9 cellular contexts compared by ENCODE assay signal in genomic region chr17:2090804-2091534, GRCh38. TPM values are rescaled to one million over a fixed set of nuclear protein-coding genes. Genes with fewer than 3 reads are reported as not detected.
DNase-seq lines count a peak whose midpoint lies in the region; ATAC-seq and TF ChIP-seq lines count a peak whose summit lies in the region.
"Had no signal": no experiment of that assay in that cellular context is flagged by ENCODE, and none has a peak within 500 bp of the region (broad histone marks: within the 10 kb centered on the region; RNA-seq: fewer than 3 reads in every experiment).

No MANE protein-coding gene starts in this region.

- H3K4me2 ChIP-seq in smooth muscle cell: peak overlapping the region; percentile 72

- H3K27me3 Mint-ChIP-seq in activated T-cell treated with anti-CD3 and anti-CD28 coated beads, Interleukin-2, amount 50 U/mL, for 72 hours (ENCODE audit: low read depth): no peaks in the 10 kb centered on the region
- no peaks in the 10 kb centered on the region for H3K27me3 Mint-ChIP-seq in activated CD8-positive, alpha-beta T cell treated with anti-CD3 and anti-CD28 coated beads for 36 hours

- H3K9me3 Mint-ChIP-seq in activated T-cell treated with anti-CD3 and anti-CD28 coated beads, Interleukin-2, amount 50 U/mL, for 72 hours: no peaks in the 10 kb centered on the region
- no peaks in the 10 kb centered on the region for H3K9me3 Mint-ChIP-seq in activated CD8-positive, alpha-beta T cell treated with anti-CD3 and anti-CD28 coated beads for 36 hours
- H3K9me3 Mint-ChIP-seq: dendritic cell treated with granulocyte-macrophage colony-stimulating factor and Interleukin-4, amounts not matched to agents 40 ng/mL and 50 ng/mL, for 4 days had no signal

- no peak overlapping the region for H3K4me3 ChIP-seq in smooth muscle cell

- TF ChIP-seq CTCF in activated CD8-positive, alpha-beta T cell treated with anti-CD3 and anti-CD28 coated beads for 36 hours (IDR thresholded peaks at IDR 0.05): no peak
- peak; percentile 9 for TF ChIP-seq CTCF in smooth muscle cell (IDR thresholded peaks at IDR 0.05; ENCODE audit: borderline replicate concordance, insufficient read depth, poor library complexity, severe bottlenecking)

- no peak overlapping the region for H2AFZ ChIP-seq in smooth muscle cell (ENCODE audit: low read depth)

- H3K27me3 ChIP-seq in smooth muscle cell (ENCODE audit: low read depth): no peaks in the 10 kb centered on the region

- H3K27ac Mint-ChIP-seq in activated T-cell treated with anti-CD3 and anti-CD28 coated beads, Interleukin-2, amount 50 U/mL, for 72 hours: peak overlapping the region; percentile 72
- no peak overlapping the region for H3K27ac Mint-ChIP-seq in activated CD8-positive, alpha-beta T cell treated with anti-CD3 and anti-CD28 coated beads for 36 hours
- H3K27ac Mint-ChIP-seq: dendritic cell treated with granulocyte-macrophage colony-stimulating factor and Interleukin-4, amounts not matched to agents 40 ng/mL and 50 ng/mL, for 4 days had no signal

- intact Hi-C loops in activated CD8-positive, alpha-beta T cell treated with anti-CD3 and anti-CD28 coated beads for 36 hours (cut with micrococcal nuclease): no loop called here
- intact Hi-C loops in left ventricle myocardium superior (cut with micrococcal nuclease): loop anchor here (10.0 kb wide), 1 partner anchor 154 kb away; no protein-coding TSS in a partner anchor

- no peaks in the 10 kb centered on the region for H3K79me2 ChIP-seq in smooth muscle cell (ENCODE audit: low read depth)

- peaks cover 19% of the 10 kb centered on the region for H3F3A ChIP-seq in smooth muscle cell (ENCODE audit: low read depth)

- peaks cover 60% of the 10 kb centered on the region for H3K4me1 Mint-ChIP-seq in activated T-cell treated with anti-CD3 and anti-CD28 coated beads, Interleukin-2, amount 50 U/mL, for 72 hours (ENCODE audit: low read depth)
- H3K4me1 Mint-ChIP-seq in activated CD8-positive, alpha-beta T cell treated with anti-CD3 and anti-CD28 coated beads for 36 hours (ENCODE audit: low read depth): peaks cover 58% of the 10 kb centered on the region

- POLR2A ChIA-PET in activated CD8-positive, alpha-beta T cell treated with anti-CD3 and anti-CD28 coated beads for 36 hours (lab: Charles Lee): interaction anchor here (0.9 to 2.7 kb wide), 2 partner anchors 23 to 36 kb away, joined by 5 to 10 read pairs; partner anchors contain the start of gene HIC1

- no peaks in the 10 kb centered on the region for H3K36me3 ChIP-seq in smooth muscle cell (ENCODE audit: low read depth)

- CTCF ChIA-PET in activated CD8-positive, alpha-beta T cell treated with anti-CD3 and anti-CD28 coated beads for 36 hours (lab: Charles Lee): interaction anchor here (1.0 to 6.8 kb wide), 8 partner anchors 19 to 173 kb away, joined by 3 to 74 read pairs (median 5); partner anchors contain the start of gene HIC1

- peak overlapping the region; percentile 21 for H3K9ac ChIP-seq in smooth muscle cell (ENCODE audit: low read depth)

- H3K36me3 Mint-ChIP-seq in activated T-cell treated with anti-CD3 and anti-CD28 coated beads, Interleukin-2, amount 50 U/mL, for 72 hours (ENCODE audit: insufficient read depth in 2 of 2): peaks cover 3 to 6% of the 10 kb centered on the region in 2 donors
- H3K36me3 Mint-ChIP-seq in activated CD8-positive, alpha-beta T cell treated with anti-CD3 and anti-CD28 coated beads for 36 hours (ENCODE audit: low read depth): peaks cover 22% of the 10 kb centered on the region

- peaks cover 25% of the 10 kb centered on the region for H3K4me1 ChIP-seq in smooth muscle cell (ENCODE audit: low read depth)

- no peak for DNase-seq in activated T-cell treated with anti-CD3 and anti-CD28 coated beads, Interleukin-2, amount 50 U/mL, for 72 hours
- no peak for DNase-seq in activated T-cell treated with anti-CD3 and anti-CD28 coated beads, Interleukin-2, amount 50 U/mL, for 1 hour
- no peak for DNase-seq in activated CD8-positive, alpha-beta T cell treated with anti-CD3 and anti-CD28 coated beads for 36 hours
- DNase-seq in left ventricle myocardium superior: peak; percentile 64
- DNase-seq in smooth muscle cell (lab: John Stamatoyannopoulos, UW; ENCODE audit: unreplicated experiment): peak; percentile 16
- DNase-seq in stimulated activated CD4-positive, alpha-beta T cell treated with anti-CD3 and anti-CD28 coated beads, Interleukin-15, amount 100 ng/mL, for 24 hours: no peak

- peak overlapping the region; percentile 79 for H3K27ac ChIP-seq in smooth muscle cell (ENCODE audit: low read depth)

- H3K9me3 ChIP-seq in smooth muscle cell (replicated peaks; ENCODE audit: low read depth): no peaks in the 10 kb centered on the region

- no peak for ATAC-seq in activated T-cell treated with anti-CD3 and anti-CD28 coated beads, Interleukin-2, amount 50 U/mL, for 72 hours (replicated peaks in 1 of 2)
- ATAC-seq in activated CD8-positive, alpha-beta T cell treated with anti-CD3 and anti-CD28 coated beads for 36 hours: no peak
- ATAC-seq in left ventricle myocardium superior (peak; percentile 48), GM21423 (IDR thresholded peaks at IDR 0.05; ENCODE audit: unreplicated experiment) (no peak), GM21360 (IDR thresholded peaks at IDR 0.05; ENCODE audit: unreplicated experiment) (no peak)

- 21% methylated on average over 2 of the region's 2 CpGs for WGBS in smooth muscle cell (ENCODE audit: low lambda C conversion rate)

- H3K4me3 Mint-ChIP-seq in activated T-cell treated with anti-CD3 and anti-CD28 coated beads, Interleukin-2, amount 50 U/mL, for 72 hours: peak overlapping the region; percentile 86 to 90
- peak overlapping the region; percentile 77 for H3K4me3 Mint-ChIP-seq in activated CD8-positive, alpha-beta T cell treated with anti-CD3 and anti-CD28 coated beads for 36 hours
- H3K4me3 Mint-ChIP-seq: dendritic cell treated with granulocyte-macrophage colony-stimulating factor and Interleukin-4, amounts not matched to agents 40 ng/mL and 50 ng/mL, for 4 days had no signal

- no peaks in the 10 kb centered on the region for H4K20me1 ChIP-seq in smooth muscle cell (ENCODE audit: low read depth)

RNA-seq across cellular contexts. Expression of gene HIC1, which starts 36.1 kb away (rescaled TPM):
- 10 to 100 TPM; 11.7 to 21.4 TPM for total RNA-seq in activated T-cell treated with anti-CD3 and anti-CD28 coated beads, Interleukin-2, amount 50 U/mL, for 72 hours
- 10 to 100 TPM; 35.1 TPM for total RNA-seq in activated CD8-positive, alpha-beta T cell treated with anti-CD3 and anti-CD28 coated beads for 36 hours
- total RNA-seq in left ventricle myocardium superior (19.0 TPM), smooth muscle cell (2.6 and 2.9 TPM in 2 replicates)
- 3.5 and 5.2 TPM in 2 replicates for polyA plus RNA-seq in smooth muscle cell

RNA-seq across cellular contexts. Expression of gene OVCA2, which starts 49.1 kb away (rescaled TPM):
- 10 to 100 TPM; 29.0 to 33.3 TPM for total RNA-seq in activated T-cell treated with anti-CD3 and anti-CD28 coated beads, Interleukin-2, amount 50 U/mL, for 72 hours
- total RNA-seq in activated CD8-positive, alpha-beta T cell treated with anti-CD3 and anti-CD28 coated beads for 36 hours: 10 to 100 TPM; 28.0 to 28.5 TPM
- total RNA-seq in left ventricle myocardium superior (14.4 TPM), smooth muscle cell (42.6 and 46.7 TPM in 2 replicates)
- 47.6 and 59.5 TPM in 2 replicates for polyA plus RNA-seq in smooth muscle cell

Comparison
In these comparisons a context has a peak if more than half of its experiments do, and no peak if none do; other contexts are left out.
1. DNase-seq: peak in left ventricle myocardium superior (single experiment) and smooth muscle cell (single experiment); none in activated T-cell treated with anti-CD3 and anti-CD28 coated beads, Interleukin-2, amount 50 U/mL, for 72 hours (0 of 2), activated T-cell treated with anti-CD3 and anti-CD28 coated beads, Interleukin-2, amount 50 U/mL, for 1 hour (single experiment), activated CD8-positive, alpha-beta T cell treated with anti-CD3 and anti-CD28 coated beads for 36 hours (single experiment) and stimulated activated CD4-positive, alpha-beta T cell treated with anti-CD3 and anti-CD28 coated beads, Interleukin-15, amount 100 ng/mL, for 24 hours (single experiment).